ENCODE assay signal across 1 cellular context in genomic region chr4:6940744-6941137, GRCh38.
TF ChIP-seq lines count a peak whose summit lies in the region.

No MANE protein-coding gene starts in this region.

TF ChIP-seq in SK-N-SH, 30 proteins besides CTCF, POLR2A, EP300 and RAD21 (continued from another document):
- no peak for TF ChIP-seq POLR2AphosphoS5 (IDR thresholded peaks at IDR 0.05; ENCODE audit: low read depth, low read length)
- TF ChIP-seq, protein P1, sequence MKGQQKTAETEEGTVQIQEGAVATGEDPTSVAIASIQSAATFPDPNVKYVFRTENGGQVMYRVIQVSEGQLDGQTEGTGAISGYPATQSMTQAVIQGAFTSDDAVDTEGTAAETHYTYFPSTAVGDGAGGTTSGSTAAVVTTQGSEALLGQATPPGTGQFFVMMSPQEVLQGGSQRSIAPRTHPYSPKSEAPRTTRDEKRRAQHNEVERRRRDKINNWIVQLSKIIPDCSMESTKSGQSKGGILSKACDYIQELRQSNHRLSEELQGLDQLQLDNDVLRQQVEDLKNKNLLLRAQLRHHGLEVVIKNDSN (IDR thresholded peaks at IDR 0.05; ENCODE audit: borderline replicate concordance, low read depth): no peak
TF ChIP-seq in SK-N-SH: peak in this region for 0.
